Comparison of ENCODE assay signal across 8 cellular contexts in the genomic region with DNA sequence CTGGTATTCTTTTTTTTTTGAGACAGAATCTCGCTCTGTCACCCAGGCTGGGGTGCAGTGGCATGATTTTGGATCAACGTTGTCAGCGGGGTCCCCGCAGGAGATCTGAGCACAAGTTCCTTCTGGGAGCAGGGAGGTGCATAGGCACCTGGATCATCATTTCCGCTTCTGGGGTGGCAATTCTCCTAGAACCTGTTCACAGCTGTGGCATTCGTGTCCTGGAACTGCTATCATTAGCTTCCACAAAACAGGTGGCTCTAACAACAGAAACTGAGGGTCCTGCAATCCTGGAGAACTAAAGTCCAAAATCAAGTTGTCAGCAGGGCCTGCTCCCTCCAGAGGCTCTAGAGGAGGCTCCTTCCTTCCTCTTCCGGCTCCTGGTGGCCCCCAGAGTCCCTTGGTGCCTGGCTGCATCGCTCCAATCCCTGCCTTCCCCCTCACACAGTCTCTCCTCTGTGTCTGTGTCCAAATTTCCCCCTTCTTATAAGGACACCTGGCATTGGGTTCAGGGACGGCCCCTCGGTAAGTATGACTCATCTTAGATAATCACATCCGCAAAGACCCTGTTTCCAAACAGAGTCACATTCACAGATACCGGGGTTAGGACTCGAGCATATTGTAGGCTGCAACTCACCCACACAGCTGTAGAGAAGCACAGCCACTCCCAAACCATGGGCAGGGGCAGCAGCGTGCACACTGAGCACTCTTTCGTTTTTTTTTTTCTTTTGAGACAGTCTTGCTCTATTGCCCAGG. TPM values are rescaled to one million over a fixed set of nuclear protein-coding genes. Genes with fewer than 3 reads are reported as not detected.
DNase-seq lines count a peak whose midpoint lies in the region; ATAC-seq, FAIRE-seq and TF ChIP-seq lines count a peak whose summit lies in the region.

No MANE protein-coding gene starts in this region.

- H3K4me1 Mint-ChIP-seq in activated CD4-positive, alpha-beta T cell treated with anti-CD3 and anti-CD28 coated beads, Interleukin-2, amount 10 ng/mL, durations not matched to agents 24 days and 14 days, result peaks cover 32% of the 10 kb centered on the region

- TF ChIP-seq CTCF in endothelial cell of umbilical vein (IDR thresholded peaks at IDR 0.05; ENCODE audit: extremely low read depth in 1 of 2, insufficient read depth in 1 of 2, low read depth in 1 of 2, low read length in 2 of 2), result no peak

- no peak for TF ChIP-seq POLR2A in endothelial cell of umbilical vein (IDR thresholded peaks at IDR 0.05; ENCODE audit: low read depth, low read length)

- FAIRE-seq in endothelial cell of umbilical vein (lab: Jason Lieb, UNC), result no peak

- peak; percentile 63 for ATAC-seq in GM18502 (IDR thresholded peaks at IDR 0.05; ENCODE audit: poor library complexity, unreplicated experiment)
- peak; percentile 54 for ATAC-seq in GM21447 (IDR thresholded peaks at IDR 0.05; ENCODE audit: unreplicated experiment)
- ATAC-seq in HG03469 (IDR thresholded peaks at IDR 0.05; ENCODE audit: unreplicated experiment), result peak; percentile 32
- no peak for ATAC-seq in GM19328 (IDR thresholded peaks at IDR 0.05; ENCODE audit: unreplicated experiment)

- no peak overlapping the region for H3K9ac ChIP-seq in endothelial cell of umbilical vein (replicated peaks; ENCODE audit: extremely low read depth, insufficient read depth, low read length)

- dilution Hi-C loops in endothelial cell of umbilical vein (cut with MboI; ENCODE audit: extremely low pct_ligation_motif_present, low sequenced_read_pairs), result no loop called here

- no peaks in the 10 kb centered on the region for H4K20me1 ChIP-seq in endothelial cell of umbilical vein (replicated peaks; ENCODE audit: control insufficient read depth, extremely low read depth, insufficient read depth, low read length)

- DNase-seq in endothelial cell of umbilical vein (ENCODE audit: low read depth, low spot score) (peak; percentile 7), NCI-H1048 (lab: John Stamatoyannopoulos, UW) (no peak)
- DNase-seq in activated CD8-positive, alpha-beta memory T cell treated with anti-CD3 and anti-CD28 coated beads, Interleukin-2, amount 50 U/mL, for 4 hours, result no peak
- no peak for DNase-seq in activated CD4-positive, alpha-beta T cell treated with anti-CD3 and anti-CD28 coated beads, Interleukin-2, amount 10 ng/mL, durations not matched to agents 24 days and 14 days

- H3K9me3 ChIP-seq in endothelial cell of umbilical vein (replicated peaks; ENCODE audit: control insufficient read depth, insufficient read depth, low read length), result no peaks in the 10 kb centered on the region

- H3K4me3 Mint-ChIP-seq in activated CD4-positive, alpha-beta T cell treated with anti-CD3 and anti-CD28 coated beads, Interleukin-2, amount 10 ng/mL, durations not matched to agents 24 days and 14 days, result no peak overlapping the region

- no peak overlapping the region for H2AFZ ChIP-seq in endothelial cell of umbilical vein (ENCODE audit: low read depth, low read length)

- POLR2A ChIA-PET in endothelial cell of umbilical vein (lab: Charles Lee), result no interaction called here

- H3K36me3 ChIP-seq in endothelial cell of umbilical vein (ENCODE audit: control insufficient read depth in 2 of 2, extremely low read depth in 1 of 2, insufficient read depth in 2 of 2, low read length in 2 of 2), result no peaks in the 10 kb centered on the region

- no peak overlapping the region for H3K27ac Mint-ChIP-seq in activated CD4-positive, alpha-beta T cell treated with anti-CD3 and anti-CD28 coated beads, Interleukin-2, amount 10 ng/mL, durations not matched to agents 24 days and 14 days

- no peak overlapping the region for H3K4me2 ChIP-seq in endothelial cell of umbilical vein (ENCODE audit: insufficient read depth, low read length)

- intact Hi-C loops in endothelial cell of umbilical vein (cut with micrococcal nuclease), result no loop called here
- intact Hi-C loops in activated CD4-positive, alpha-beta T cell treated with anti-CD3 and anti-CD28 coated beads, Interleukin-2, amount 10 ng/mL, durations not matched to agents 24 days and 14 days (cut with micrococcal nuclease), result no loop called here

- H3K9me1 ChIP-seq in endothelial cell of umbilical vein (replicated peaks; ENCODE audit: control insufficient read depth, extremely low read depth, insufficient read depth, low read length), result no peaks in the 10 kb centered on the region

- H3K27me3 ChIP-seq in endothelial cell of umbilical vein (ENCODE audit: control insufficient read depth in 2 of 2, insufficient read depth in 2 of 2, low read length in 2 of 2), result no peaks in the 10 kb centered on the region

- no peak overlapping the region for H3K4me3 ChIP-seq in endothelial cell of umbilical vein (replicated peaks in 1 of 3; ENCODE audit: insufficient read depth in 1 of 3, low read depth in 1 of 3, low read length in 3 of 3)

- H3K27ac ChIP-seq in endothelial cell of umbilical vein (ENCODE audit: insufficient read depth, low read depth, low read length), result no peak overlapping the region

- H3K9me3 Mint-ChIP-seq in activated CD4-positive, alpha-beta T cell treated with anti-CD3 and anti-CD28 coated beads, Interleukin-2, amount 10 ng/mL, durations not matched to agents 24 days and 14 days, result no peaks in the 10 kb centered on the region

- no peaks in the 10 kb centered on the region for H3K36me3 Mint-ChIP-seq in activated CD4-positive, alpha-beta T cell treated with anti-CD3 and anti-CD28 coated beads, Interleukin-2, amount 10 ng/mL, durations not matched to agents 24 days and 14 days (ENCODE audit: low read depth)

- H3K4me1 ChIP-seq in endothelial cell of umbilical vein (ENCODE audit: control insufficient read depth, extremely low read depth, insufficient read depth, low read length), result peaks cover 6% of the 10 kb centered on the region

- peaks cover 2% of the 10 kb centered on the region for H3K27me3 Mint-ChIP-seq in activated CD4-positive, alpha-beta T cell treated with anti-CD3 and anti-CD28 coated beads, Interleukin-2, amount 10 ng/mL, durations not matched to agents 24 days and 14 days

- CTCF ChIA-PET in endothelial cell of umbilical vein (lab: Charles Lee), result no interaction called here

- BruUV-seq in endothelial cell of umbilical vein (replicated peaks; lab: Mats Ljungman, UMichigan), result no TSS peak

- no peaks in the 10 kb centered on the region for H3K79me2 ChIP-seq in endothelial cell of umbilical vein (ENCODE audit: control insufficient read depth, insufficient read depth, low read length)

TF ChIP-seq in endothelial cell of umbilical vein, 7 proteins besides CTCF, POLR2A, EP300 and RAD21:
- TF ChIP-seq MYC (IDR thresholded peaks at IDR 0.05; ENCODE audit: low read depth, low read length) (no peak), GATA2 (IDR thresholded peaks at IDR 0.05; ENCODE audit: insufficient read depth, insufficient read length, low read depth, low read length) (no peak), JUN (IDR thresholded peaks at IDR 0.05; ENCODE audit: borderline replicate concordance, insufficient read depth, insufficient read length, low read depth) (peak; percentile 33)

RNA-seq across cellular contexts. Expression of gene KLHDC4, which starts 43.5 kb away (rescaled TPM):
- total RNA-seq in endothelial cell of umbilical vein, result 46.2 and 46.7 TPM in 2 replicates
- polyA plus RNA-seq in endothelial cell of umbilical vein, result 24.7 and 25.9 TPM in 2 replicates
- 21.3 and 24.8 TPM in 2 replicates for polyA plus RNA-seq in endothelial cell of umbilical vein (2011; cell fraction: cytosol; rRNA removed)
- 107 and 108 TPM in 2 replicates for polyA plus RNA-seq in endothelial cell of umbilical vein (2011; cell fraction: nucleus; rRNA removed)
- polyA plus RNA-seq in endothelial cell of umbilical vein (2012), result 27.8 and 31.8 TPM in 2 replicates
- polyA minus RNA-seq in endothelial cell of umbilical vein, result 26.7 and 37.8 TPM in 2 replicates
- polyA minus RNA-seq in endothelial cell of umbilical vein (2011; cell fraction: cytosol; rRNA and poly(A)+ RNA removed), result 21.0 TPM
- 46.8 and 65.8 TPM in 2 replicates for polyA minus RNA-seq in endothelial cell of umbilical vein (2011; cell fraction: nucleus; rRNA and poly(A)+ RNA removed)
- 76.1 and 91.0 TPM in 2 replicates for total RNA-seq in activated CD4-positive, alpha-beta T cell treated with anti-CD3 and anti-CD28 coated beads, Interleukin-2, amount 10 ng/mL, durations not matched to agents 24 days and 14 days

RNA-seq across cellular contexts. Expression of gene SLC7A5, which starts 60.0 kb away (rescaled TPM):
- 29.2 and 30.7 TPM in 2 replicates for total RNA-seq in endothelial cell of umbilical vein
- 14.1 and 17.3 TPM in 2 replicates for polyA plus RNA-seq in endothelial cell of umbilical vein
- polyA plus RNA-seq in endothelial cell of umbilical vein (2011; cell fraction: cytosol; rRNA removed), result 12.0 and 13.4 TPM in 2 replicates
- 13.8 and 16.1 TPM in 2 replicates for polyA plus RNA-seq in endothelial cell of umbilical vein (2011; cell fraction: nucleus; rRNA removed)
- 16.2 and 20.4 TPM in 2 replicates for polyA plus RNA-seq in endothelial cell of umbilical vein (2012)
- polyA minus RNA-seq in endothelial cell of umbilical vein, result 10.3 and 12.3 TPM in 2 replicates
- polyA minus RNA-seq in endothelial cell of umbilical vein (2011; cell fraction: cytosol; rRNA and poly(A)+ RNA removed), result 232 TPM
- polyA minus RNA-seq in endothelial cell of umbilical vein (2011; cell fraction: nucleus; rRNA and poly(A)+ RNA removed), result 9.2 and 14.2 TPM in 2 replicates
- total RNA-seq in activated CD4-positive, alpha-beta T cell treated with anti-CD3 and anti-CD28 coated beads, Interleukin-2, amount 10 ng/mL, durations not matched to agents 24 days and 14 days, result 408 and 410 TPM in 2 replicates

Comparison
In these comparisons a context has a peak if more than half of its experiments do, and no peak if none do; other contexts are left out.
1. RNA of gene SLC7A5, which starts 60.0 kb away (total RNA-seq): 408 to 410 TPM in activated CD4-positive, alpha-beta T cell treated with anti-CD3 and anti-CD28 coated beads, Interleukin-2, amount 10 ng/mL, durations not matched to agents 24 days and 14 days; 29.2 to 30.7 TPM in endothelial cell of umbilical vein; every median in the first group is over 10 times any median in the second.